10 cellular contexts compared by ENCODE assay signal in genomic region chr10:100509241-100509640, GRCh38. TPM values are rescaled to one million over a fixed set of nuclear protein-coding genes. Genes with fewer than 3 reads are reported as not detected.
DNase-seq lines count a peak whose midpoint lies in the region; ATAC-seq and TF ChIP-seq lines count a peak whose summit lies in the region.
"Had no signal": no experiment of that assay in that cellular context is flagged by ENCODE, and none has a peak within 500 bp of the region (broad histone marks: within the 10 kb centered on the region; RNA-seq: fewer than 3 reads in every experiment).

No MANE protein-coding gene starts in this region.

- peak overlapping the region; percentile 89 to 90 for H3K27ac Mint-ChIP-seq in T-cell
- peak overlapping the region; percentile 6 to 76 for H3K27ac Mint-ChIP-seq in effector memory CD8-positive, alpha-beta T cell
- H3K27ac Mint-ChIP-seq in nephron progenitor cell = no peak overlapping the region

- H3K4me3 Mint-ChIP-seq in T-cell = peak overlapping the region; percentile 25 to 70 (median 37)
- H3K4me3 Mint-ChIP-seq in effector memory CD8-positive, alpha-beta T cell = peak overlapping the region; percentile 57 to 59
- H3K4me3 Mint-ChIP-seq in nephron progenitor cell = no peak overlapping the region

- H3K36me3 Mint-ChIP-seq in T-cell = peaks cover 34% of the 10 kb centered on the region
- H3K36me3 Mint-ChIP-seq in effector memory CD8-positive, alpha-beta T cell (ENCODE audit: insufficient read depth) = peaks cover 22% of the 10 kb centered on the region
- no peaks in the 10 kb centered on the region for H3K36me3 Mint-ChIP-seq in nephron progenitor cell (ENCODE audit: low read depth)

- CTCF ChIA-PET in T-cell (lab: Charles Lee) = interaction anchor here (0.5 to 4.2 kb wide), 44 partner anchors 9 to 664 kb away, joined by 3 to 61 read pairs (median 4); partner anchors contain the start of genes HIF1AN (in 1 of the 2), NDUFB8 (in 1 of the 2) and SCD (in 1 of the 2)

- ATAC-seq in T-cell (replicated peaks in 1 of 4) (peak; percentile 13 to 49 (median 42)), Right ventricle myocardium superior (ENCODE audit: poor library complexity) (no peak)
- no peak for ATAC-seq in effector memory CD8-positive, alpha-beta T cell (replicated peaks)

- H3K4me1 Mint-ChIP-seq in T-cell = peaks cover 66 to 73% (median 71%) of the 10 kb centered on the region in 3 donors
- peaks cover 51 to 57% of the 10 kb centered on the region in 2 donors for H3K4me1 Mint-ChIP-seq in effector memory CD8-positive, alpha-beta T cell (ENCODE audit: low read depth in 2 of 2)
- H3K4me1 Mint-ChIP-seq in nephron progenitor cell = no peaks in the 10 kb centered on the region

- no peak for TF ChIP-seq CTCF in nephron progenitor cell (IDR thresholded peaks at IDR 0.05)

- H3K27me3 Mint-ChIP-seq in T-cell (no peaks in the 10 kb centered on the region), nephron progenitor cell (ENCODE audit: low read depth, poor library complexity) (no peaks in the 10 kb centered on the region)
- H3K27me3 Mint-ChIP-seq in effector memory CD8-positive, alpha-beta T cell = no peaks in the 10 kb centered on the region

- POLR2A ChIA-PET in T-cell (lab: Charles Lee) = interaction anchor here in 1 of 2 donors (0.6 to 1.3 kb wide), 3 partner anchors 10 to 115 kb away, joined by 3 to 4 read pairs (median 3); no protein-coding TSS in a partner anchor

- intact Hi-C loops in Right ventricle myocardium superior (cut with DNase I) = no loop called here

- DNase-seq in T-cell = peak in 21 of 34 experiments; percentile 4 to 46 (median 24)
- DNase-seq in activated CD8-positive, alpha-beta memory T cell treated with anti-CD3 and anti-CD28 coated beads, Interleukin-2, amount 50 U/mL, for 48 hours = peak; percentile 77
- DNase-seq in effector memory CD8-positive, alpha-beta T cell = peak in 1 of 3 experiments; percentile 17
- peak; percentile 49 to 68 for DNase-seq in stimulated activated CD8-positive, alpha-beta memory T cell treated with anti-CD3 and anti-CD28 coated beads, Interleukin-7, amount 100 ng/mL, for 4 hours (ENCODE audit: low read depth in 2 of 2)
- DNase-seq in NCI-H510A treated with DMSO at 0.1 percent for 48 hours (lab: John Stamatoyannopoulos, UW) = no peak
- no peak for DNase-seq in nephron progenitor cell
- DNase-seq in Right ventricle myocardium superior = no peak
- DNase-seq: NCI-H345 had no signal

- H3K9me3 Mint-ChIP-seq in T-cell = no peaks in the 10 kb centered on the region
- H3K9me3 Mint-ChIP-seq in effector memory CD8-positive, alpha-beta T cell = no peaks in the 10 kb centered on the region
- no peaks in the 10 kb centered on the region for H3K9me3 Mint-ChIP-seq in nephron progenitor cell

RNA-seq across cellular contexts. Expression of gene SEC31B, which starts 10.4 kb away (rescaled TPM):
- total RNA-seq in T-cell (10 to 100 TPM; 47.6 to 80.6 (median 50.2) TPM), Right ventricle myocardium superior (7.9 TPM)

RNA-seq across cellular contexts. Expression of gene NDUFB8, which starts 20.4 kb away (rescaled TPM):
- total RNA-seq in T-cell (100 to 1,000 TPM; 138 to 175 (median 166) TPM), Right ventricle myocardium superior (431 TPM)

RNA-seq across cellular contexts. Expression of gene HIF1AN, which starts 26.5 kb away (rescaled TPM):
- total RNA-seq in T-cell (10 to 100 TPM; 40.9 to 53.4 (median 51.9) TPM), Right ventricle myocardium superior (43.0 TPM)

RNA-seq across cellular contexts. Expression of gene WNT8B, which starts 46.4 kb away (rescaled TPM):
- total RNA-seq in T-cell = under 1 TPM in 2 of 5 donors, not detected in 3; 0.20 to 0.23 TPM
- total RNA-seq in Right ventricle myocardium superior = not detected
- total RNA-seq: body of pancreas, lung microvascular endothelial cell had no signal

Comparison
In these comparisons a context has a peak if more than half of its experiments do, and no peak if none do; other contexts are left out.
1. ATAC-seq: peak in T-cell (4 of 4); none in effector memory CD8-positive, alpha-beta T cell (single experiment) and Right ventricle myocardium superior (single experiment).
2. DNase-seq: peak in T-cell (21 of 34), activated CD8-positive, alpha-beta memory T cell treated with anti-CD3 and anti-CD28 coated beads, Interleukin-2, amount 50 U/mL, for 48 hours (single experiment) and stimulated activated CD8-positive, alpha-beta memory T cell treated with anti-CD3 and anti-CD28 coated beads, Interleukin-7, amount 100 ng/mL, for 4 hours (2 of 2); none in NCI-H510A treated with DMSO at 0.1 percent for 48 hours (single experiment), nephron progenitor cell (single experiment) and Right ventricle myocardium superior (single experiment).